Comparison of ENCODE assay signal across 1 cellular context in the genomic region with DNA sequence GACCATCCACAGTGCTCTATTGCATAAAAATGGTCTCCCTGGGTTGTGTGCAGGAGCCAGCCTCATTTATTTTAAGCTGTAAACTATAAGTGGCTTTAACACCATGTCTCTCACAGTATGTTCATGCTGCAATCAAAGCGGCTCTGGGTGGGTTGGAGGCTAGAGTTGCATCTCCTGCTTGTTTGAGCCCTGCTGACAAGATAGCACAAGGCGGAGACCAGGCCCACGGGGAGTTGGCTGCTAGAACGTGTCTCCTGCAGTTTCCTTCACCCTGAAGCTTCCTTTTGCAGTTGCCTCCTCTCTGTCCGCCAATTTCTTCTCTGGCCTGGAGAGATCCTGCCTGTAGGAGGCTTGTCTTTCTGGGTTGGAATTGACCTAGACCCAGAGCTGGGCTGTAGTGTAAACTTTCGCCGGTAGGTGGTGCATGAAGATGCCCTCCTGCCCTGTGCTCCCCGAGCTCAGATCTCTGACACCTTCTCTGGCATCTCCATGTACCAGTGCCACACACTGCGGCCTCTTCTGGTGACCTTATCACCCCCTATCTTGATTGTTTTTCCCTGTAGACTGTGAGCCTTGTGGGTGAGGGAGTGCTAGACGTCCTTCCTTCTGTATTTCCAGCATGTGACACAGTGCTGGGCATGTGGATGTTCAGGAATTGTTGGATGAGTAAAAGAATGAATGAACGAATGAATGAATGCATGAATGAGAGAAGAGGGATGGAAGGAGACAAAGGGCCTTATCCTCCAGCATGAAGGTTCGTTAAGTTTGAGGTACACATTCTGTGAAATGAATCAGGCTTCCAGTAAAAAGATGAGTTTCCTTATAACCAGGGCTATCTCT.
TF ChIP-seq lines count a peak whose summit lies in the region.

No MANE protein-coding gene starts in this region.

TF ChIP-seq in HepG2, 621 proteins besides CTCF, POLR2A, EP300 and RAD21 (continued from another document and continues in another):
- TF ChIP-seq, protein P1, sequence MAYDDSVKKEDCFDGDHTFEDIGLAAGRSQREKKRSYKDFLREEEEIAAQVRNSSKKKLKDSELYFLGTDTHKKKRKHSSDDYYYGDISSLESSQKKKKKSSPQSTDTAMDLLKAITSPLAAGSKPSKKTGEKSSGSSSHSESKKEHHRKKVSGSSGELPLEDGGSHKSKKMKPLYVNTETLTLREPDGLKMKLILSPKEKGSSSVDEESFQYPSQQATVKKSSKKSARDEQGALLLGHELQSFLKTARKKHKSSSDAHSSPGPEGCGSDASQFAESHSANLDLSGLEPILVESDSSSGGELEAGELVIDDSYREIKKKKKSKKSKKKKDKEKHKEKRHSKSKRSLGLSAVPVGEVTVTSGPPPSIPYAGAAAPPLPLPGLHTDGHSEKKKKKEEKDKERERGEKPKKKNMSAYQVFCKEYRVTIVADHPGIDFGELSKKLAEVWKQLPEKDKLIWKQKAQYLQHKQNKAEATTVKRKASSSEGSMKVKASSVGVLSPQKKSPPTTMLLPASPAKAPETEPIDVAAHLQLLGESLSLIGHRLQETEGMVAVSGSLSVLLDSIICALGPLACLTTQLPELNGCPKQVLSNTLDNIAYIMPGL (CRISPR knock-in tag; IDR thresholded peaks at IDR 0.05; ENCODE audit: borderline replicate concordance in 1 of 2, low read depth in 1 of 2) = 0 out of 4 replicates have a peak, but pooled peaks of 1 of the 2 experiments have one; percentile 26
- TF ChIP-seq TFDP1 (CRISPR knock-in tag; IDR thresholded peaks at IDR 0.05; ENCODE audit: borderline replicate concordance) (no peak), STAT6 (CRISPR knock-in tag; IDR thresholded peaks at IDR 0.05; ENCODE audit: borderline replicate concordance) (no peak), FOXK1 (CRISPR knock-in tag; IDR thresholded peaks at IDR 0.05; ENCODE audit: borderline replicate concordance, low read depth) (no peak), ZFP91 (CRISPR knock-in tag; IDR thresholded peaks at IDR 0.05; ENCODE audit: borderline replicate concordance) (peak; percentile 50; the same call in 1 of the 2 replicates), ZFP37 (CRISPR knock-in tag; IDR thresholded peaks at IDR 0.05; ENCODE audit: borderline replicate concordance) (no peak), PBX3 (CRISPR knock-in tag; IDR thresholded peaks at IDR 0.05; ENCODE audit: borderline replicate concordance) (no peak), NR2F2 (IDR thresholded peaks at IDR 0.05; ENCODE audit: borderline replicate concordance, low read depth) (no peak), REST (IDR thresholded peaks at IDR 0.05; ENCODE audit: borderline replicate concordance in 1 of 2, low read depth in 1 of 2, low read length in 2 of 2) (no peak), SOX13 (IDR thresholded peaks at IDR 0.05) (no peak), SOX13 (CRISPR knock-in tag; conservative IDR thresholded peaks at IDR 0.05 in 1 of 2, IDR thresholded peaks at IDR 0.05 in 1 of 2) (no peak), MEF2D (CRISPR knock-in tag; IDR thresholded peaks at IDR 0.05) (no peak), ZNF350 (CRISPR knock-in tag; IDR thresholded peaks at IDR 0.05; ENCODE audit: borderline replicate concordance, low read depth) (no peak), SMAD3 (CRISPR knock-in tag; IDR thresholded peaks at IDR 0.05) (no peak), HNF1B (CRISPR knock-in tag; IDR thresholded peaks at IDR 0.05) (peak; percentile 36; the same call in 1 of the 2 replicates), AKAP8 (CRISPR knock-in tag; IDR thresholded peaks at IDR 0.05) (no peak), ZNF703 (CRISPR knock-in tag; IDR thresholded peaks at IDR 0.05; ENCODE audit: borderline replicate concordance) (no peak), ZNF367 (CRISPR knock-in tag; IDR thresholded peaks at IDR 0.05; ENCODE audit: borderline replicate concordance) (no peak), ZNF263 (CRISPR knock-in tag; IDR thresholded peaks at IDR 0.05) (no peak; the same call in 1 of the 2 replicates), AHR (CRISPR knock-in tag; IDR thresholded peaks at IDR 0.05) (no peak), RCOR2 (CRISPR knock-in tag; IDR thresholded peaks at IDR 0.05) (no peak), MAFF (IDR thresholded peaks at IDR 0.05; ENCODE audit: low read depth, low read length) (no peak), TCF12 (IDR thresholded peaks at IDR 0.05) (no peak), TCF12 (CRISPR knock-in tag; IDR thresholded peaks at IDR 0.05) (no peak), ZNF329 (CRISPR knock-in tag; IDR thresholded peaks at IDR 0.05; ENCODE audit: low read depth) (no peak), ZBTB7A (CRISPR knock-in tag; IDR thresholded peaks at IDR 0.05) (no peak), NR2C2 (CRISPR knock-in tag; IDR thresholded peaks at IDR 0.05; ENCODE audit: borderline replicate concordance) (no peak), THAP8 (CRISPR knock-in tag; IDR thresholded peaks at IDR 0.05; ENCODE audit: borderline replicate concordance) (no peak), ZNF101 (CRISPR knock-in tag; IDR thresholded peaks at IDR 0.05; ENCODE audit: borderline replicate concordance, low read depth) (no peak), TARDBP (CRISPR knock-in tag; IDR thresholded peaks at IDR 0.05) (no peak), ZSCAN25 (CRISPR knock-in tag; IDR thresholded peaks at IDR 0.05) (no peak), MYNN (CRISPR knock-in tag; IDR thresholded peaks at IDR 0.05; ENCODE audit: low read depth) (no peak), RBFOX2 (IDR thresholded peaks at IDR 0.05; ENCODE audit: low read depth, low read length) (no peak), TBL1XR1 (IDR thresholded peaks at IDR 0.05; ENCODE audit: borderline replicate concordance, low read length, partially characterized antibody) (no peak), GLI4 (CRISPR knock-in tag; IDR thresholded peaks at IDR 0.05; ENCODE audit: borderline replicate concordance) (no peak)
- TF ChIP-seq, protein P2, sequence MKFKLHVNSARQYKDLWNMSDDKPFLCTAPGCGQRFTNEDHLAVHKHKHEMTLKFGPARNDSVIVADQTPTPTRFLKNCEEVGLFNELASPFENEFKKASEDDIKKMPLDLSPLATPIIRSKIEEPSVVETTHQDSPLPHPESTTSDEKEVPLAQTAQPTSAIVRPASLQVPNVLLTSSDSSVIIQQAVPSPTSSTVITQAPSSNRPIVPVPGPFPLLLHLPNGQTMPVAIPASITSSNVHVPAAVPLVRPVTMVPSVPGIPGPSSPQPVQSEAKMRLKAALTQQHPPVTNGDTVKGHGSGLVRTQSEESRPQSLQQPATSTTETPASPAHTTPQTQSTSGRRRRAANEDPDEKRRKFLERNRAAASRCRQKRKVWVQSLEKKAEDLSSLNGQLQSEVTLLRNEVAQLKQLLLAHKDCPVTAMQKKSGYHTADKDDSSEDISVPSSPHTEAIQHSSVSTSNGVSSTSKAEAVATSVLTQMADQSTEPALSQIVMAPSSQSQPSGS (CRISPR knock-in tag; IDR thresholded peaks at IDR 0.05) = no peak
- TF ChIP-seq, protein P3, sequence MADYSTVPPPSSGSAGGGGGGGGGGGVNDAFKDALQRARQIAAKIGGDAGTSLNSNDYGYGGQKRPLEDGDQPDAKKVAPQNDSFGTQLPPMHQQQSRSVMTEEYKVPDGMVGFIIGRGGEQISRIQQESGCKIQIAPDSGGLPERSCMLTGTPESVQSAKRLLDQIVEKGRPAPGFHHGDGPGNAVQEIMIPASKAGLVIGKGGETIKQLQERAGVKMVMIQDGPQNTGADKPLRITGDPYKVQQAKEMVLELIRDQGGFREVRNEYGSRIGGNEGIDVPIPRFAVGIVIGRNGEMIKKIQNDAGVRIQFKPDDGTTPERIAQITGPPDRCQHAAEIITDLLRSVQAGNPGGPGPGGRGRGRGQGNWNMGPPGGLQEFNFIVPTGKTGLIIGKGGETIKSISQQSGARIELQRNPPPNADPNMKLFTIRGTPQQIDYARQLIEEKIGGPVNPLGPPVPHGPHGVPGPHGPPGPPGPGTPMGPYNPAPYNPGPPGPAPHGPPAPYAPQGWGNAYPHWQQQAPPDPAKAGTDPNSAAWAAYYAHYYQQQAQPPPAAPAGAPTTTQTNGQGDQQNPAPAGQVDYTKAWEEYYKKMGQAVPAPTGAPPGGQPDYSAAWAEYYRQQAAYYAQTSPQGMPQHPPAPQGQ (CRISPR knock-in tag; IDR thresholded peaks at IDR 0.05; ENCODE audit: borderline replicate concordance) = no peak
